Comparison of ENCODE assay signal across 1 cellular context in genomic region chr3:196528639-196529233, GRCh38.
TF ChIP-seq lines count a peak whose summit lies in the region.

No MANE protein-coding gene starts in this region.

TF ChIP-seq in HepG2, 621 proteins besides CTCF, POLR2A, EP300 and RAD21:
- TF ChIP-seq PAX8 (CRISPR knock-in tag; IDR thresholded peaks at IDR 0.05; ENCODE audit: borderline replicate concordance) (no peak), LBX2 (CRISPR knock-in tag; IDR thresholded peaks at IDR 0.05; ENCODE audit: borderline replicate concordance) (no peak), ZNF768 (CRISPR knock-in tag; IDR thresholded peaks at IDR 0.05) (peak; percentile 46; the same call in 1 of the 2 replicates), ZBTB33 (CRISPR knock-in tag; IDR thresholded peaks at IDR 0.05) (peak; percentile 95), ZNF350 (CRISPR knock-in tag; IDR thresholded peaks at IDR 0.05; ENCODE audit: borderline replicate concordance, low read depth) (0 out of 2 replicates have a peak, but pooled peaks have one; percentile 18), XRCC5 (optimal IDR thresholded peaks at IDR 0.05; ENCODE audit: low read length) (peak; percentile 51), MATR3 (CRISPR knock-in tag; IDR thresholded peaks at IDR 0.05) (no peak), STAG1 (CRISPR knock-in tag; IDR thresholded peaks at IDR 0.05) (peak; percentile 26; the same call in 1 of the 2 replicates), MAFF (IDR thresholded peaks at IDR 0.05; ENCODE audit: low read depth, low read length) (no peak), ZNF335 (CRISPR knock-in tag; IDR thresholded peaks at IDR 0.05) (no peak), ZNF605 (CRISPR knock-in tag; IDR thresholded peaks at IDR 0.05) (no peak), ZNF687 (CRISPR knock-in tag; IDR thresholded peaks at IDR 0.05) (peak; percentile 28; the same call in 1 of the 2 replicates), HOXA3 (CRISPR knock-in tag; IDR thresholded peaks at IDR 0.05) (peak; percentile 17; the same call in 1 of the 2 replicates), YY1 (IDR thresholded peaks at IDR 0.05; ENCODE audit: insufficient read depth, insufficient replicate concordance, low read depth, low read length) (peak; percentile 14)
